ENCODE assay signal across 8 cellular contexts in the genomic region with DNA sequence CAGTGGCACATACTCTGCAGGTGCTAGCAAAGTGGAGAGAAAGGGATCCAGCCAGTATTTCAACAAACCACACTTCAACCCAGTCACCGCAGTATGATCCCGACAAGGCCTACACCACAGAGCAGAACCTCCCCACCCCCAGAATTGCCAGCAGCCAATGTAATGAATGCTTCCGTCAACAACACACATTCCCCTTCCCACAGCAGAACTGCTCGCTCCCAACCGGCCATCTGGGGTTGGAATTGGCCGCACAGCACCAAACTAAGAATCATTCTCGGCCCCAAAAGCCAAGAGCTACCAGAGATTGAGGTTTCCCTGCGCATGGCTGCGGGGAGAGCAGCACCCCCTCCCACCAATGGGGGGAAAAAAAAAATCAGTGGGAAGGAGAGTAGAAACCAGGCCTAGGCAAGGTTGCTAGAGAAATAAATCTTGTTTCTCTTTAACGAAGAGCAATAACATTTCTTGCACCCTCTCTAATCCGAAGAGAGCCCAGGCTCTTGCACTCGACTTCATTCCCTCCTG. TPM values are rescaled to one million over a fixed set of nuclear protein-coding genes. Genes with fewer than 3 reads are reported as not detected.
DNase-seq lines count a peak whose midpoint lies in the region; ATAC-seq lines count a peak whose summit lies in the region.

No MANE protein-coding gene starts in this region.

- peaks cover 11% of the 10 kb centered on the region for H3K27me3 Mint-ChIP-seq in T-helper 1 cell treated with Interleukin-12 subunit alpha and Interleukin-12 subunit beta and Interleukin-4 antibody, amounts not matched to agents 30 μg/mL and 1 μg/mL, for 36 hours (ENCODE audit: low read depth)
- H3K27me3 Mint-ChIP-seq in central memory CD8-positive, alpha-beta T cell: no peaks in the 10 kb centered on the region

- H3K9me3 Mint-ChIP-seq in T-helper 1 cell treated with Interleukin-12 subunit alpha and Interleukin-12 subunit beta and Interleukin-4 antibody, amounts not matched to agents 30 μg/mL and 1 μg/mL, for 36 hours: no peaks in the 10 kb centered on the region
- no peaks in the 10 kb centered on the region for H3K9me3 Mint-ChIP-seq in central memory CD8-positive, alpha-beta T cell

- peaks cover 48% of the 10 kb centered on the region for H3K4me1 Mint-ChIP-seq in T-helper 1 cell treated with Interleukin-12 subunit alpha and Interleukin-12 subunit beta and Interleukin-4 antibody, amounts not matched to agents 30 μg/mL and 1 μg/mL, for 36 hours (ENCODE audit: low read depth)
- H3K4me1 Mint-ChIP-seq in central memory CD8-positive, alpha-beta T cell: peaks cover 58% of the 10 kb centered on the region

- peak overlapping the region; percentile 99 for H3K27ac ChIP-seq in skeletal muscle tissue (ENCODE audit: low read depth, low read length)

- no peaks in the 10 kb centered on the region for H3K27me3 ChIP-seq in skeletal muscle tissue (ENCODE audit: control insufficient read depth in 3 of 3, insufficient read depth in 3 of 3, low read length in 3 of 3)

- no peak for ATAC-seq in central memory CD8-positive, alpha-beta T cell (replicated peaks; ENCODE audit: extremely low read depth, poor library complexity, severe bottlenecking)
- ATAC-seq in GM21390 (IDR thresholded peaks at IDR 0.05; ENCODE audit: unreplicated experiment) (no peak), GM21360 (IDR thresholded peaks at IDR 0.05; ENCODE audit: unreplicated experiment) (no peak)

- peak overlapping the region; percentile 89 for H3K4me3 Mint-ChIP-seq in T-helper 1 cell treated with Interleukin-12 subunit alpha and Interleukin-12 subunit beta and Interleukin-4 antibody, amounts not matched to agents 30 μg/mL and 1 μg/mL, for 36 hours
- peak overlapping the region; percentile 91 for H3K4me3 Mint-ChIP-seq in central memory CD8-positive, alpha-beta T cell

- peak overlapping the region; percentile 81 for H3K27ac Mint-ChIP-seq in T-helper 1 cell treated with Interleukin-12 subunit alpha and Interleukin-12 subunit beta and Interleukin-4 antibody, amounts not matched to agents 30 μg/mL and 1 μg/mL, for 36 hours
- peak overlapping the region; percentile 92 for H3K27ac Mint-ChIP-seq in central memory CD8-positive, alpha-beta T cell (ENCODE audit: low read depth)

- H3K4me3 ChIP-seq in skeletal muscle tissue (ENCODE audit: low read length in 3 of 3): peak overlapping the region; percentile 92 to 97 (median 93)

- peak overlapping the region; percentile 96 to 98 (median 96) for H3K9ac ChIP-seq in skeletal muscle tissue (ENCODE audit: low read depth in 1 of 3, low read length in 3 of 3)

- DNase-seq in GM04504 (ENCODE audit: low read depth) (peak; percentile 43), MV-4-11 (lab: John Stamatoyannopoulos, UW) (peak; percentile 72), inferior parietal cortex (ENCODE audit: extremely low spot score) (peak; percentile 31)
- DNase-seq in central memory CD8-positive, alpha-beta T cell (ENCODE audit: low spot score in 2 of 2): no peak

- H3K36me3 Mint-ChIP-seq in T-helper 1 cell treated with Interleukin-12 subunit alpha and Interleukin-12 subunit beta and Interleukin-4 antibody, amounts not matched to agents 30 μg/mL and 1 μg/mL, for 36 hours (ENCODE audit: low read depth): peaks cover 17% of the 10 kb centered on the region
- peaks cover 15% of the 10 kb centered on the region for H3K36me3 Mint-ChIP-seq in central memory CD8-positive, alpha-beta T cell (ENCODE audit: insufficient read depth)

- H3K36me3 ChIP-seq in skeletal muscle tissue (ENCODE audit: control insufficient read depth in 3 of 3, insufficient read depth in 3 of 3, low read length in 3 of 3): no peaks in the 10 kb centered on the region

- no peaks in the 10 kb centered on the region for H3K9me3 ChIP-seq in skeletal muscle tissue (ENCODE audit: control insufficient read depth in 3 of 3, low read length in 3 of 3)

- H3K4me1 ChIP-seq in skeletal muscle tissue (ENCODE audit: control insufficient read depth in 3 of 3, insufficient read depth in 3 of 3, low read length in 3 of 3): peaks cover 22 to 38% (median 35%) of the 10 kb centered on the region in 3 donors

RNA-seq across cellular contexts. Expression of gene WASL, which starts 1.1 kb away (rescaled TPM):
- 15.1 TPM for total RNA-seq in skeletal muscle tissue

Comparison
In these comparisons a context has a peak if more than half of its experiments do, and no peak if none do; other contexts are left out.
1. DNase-seq: peak in GM04504 (single experiment), MV-4-11 (single experiment) and inferior parietal cortex (single experiment); none in central memory CD8-positive, alpha-beta T cell (0 of 2).